In genomic region chr2:226333388-226333787, GRCh38 we compare ENCODE assay signal across 31 cellular contexts.
"Had no signal": no experiment of that assay in that cellular context is flagged by ENCODE, and none has a peak within 500 bp of the region (broad histone marks: within the 10 kb centered on the region; RNA-seq: fewer than 3 reads in every experiment).

No MANE protein-coding gene starts in this region.

- H3K9me3 ChIP-seq: gastrocnemius medialis, left lung, lower lobe of right lung, testis, uterus had no signal

- ATAC-seq: activated CD4-positive, CD25-positive, alpha-beta regulatory T cell treated with anti-CD3 and anti-CD28 coated beads, Interleukin-2, amount 50 U/mL, for 24 hours; activated T-helper 17 cell treated with anti-CD3 and anti-CD28 coated beads, Interleukin-2, amount 50 U/mL, for 72 hours; gastrocnemius medialis; left lung; lower lobe of right lung; natural killer cell; right cardiac atrium had no signal

- H3K4me3 ChIP-seq: coronary artery, dorsolateral prefrontal cortex, gastrocnemius medialis, left lung, lower lobe of right lung, neural progenitor cell, spleen, testis, uterus had no signal

- DNase-seq: activated CD4-positive, alpha-beta memory T cell treated with anti-CD3 and anti-CD28 coated beads for 36 hours; activated CD4-positive, alpha-beta T cell treated with anti-CD3 and anti-CD28 coated beads for 48 hours; activated CD8-positive, alpha-beta memory T cell treated with anti-CD3 and anti-CD28 coated beads, Interleukin-2, amount 50 U/mL, for 48 hours; activated gamma-delta T cell treated with Interleukin-2 at 50 U/mL for 16 hours; activated naive CD4-positive, alpha-beta T cell treated with anti-CD3 and anti-CD28 coated beads, Interleukin-2, amount 50 U/mL, for 16 hours; activated T-cell treated with anti-CD3 and anti-CD28 coated beads, Interleukin-2, amount 50 U/mL, for 24 hours; amniotic stem cell; brain microvascular endothelial cell; dorsolateral prefrontal cortex; effector memory CD4-positive, alpha-beta T cell; erythroblast; gastrocnemius medialis; glutamatergic neuron; left lung; lower lobe of right lung; mesenchymal stem cell; natural killer cell; posterior cingulate gyrus; right cardiac atrium; spleen; stimulated activated naive CD4-positive, alpha-beta T cell treated with Interleukin-2 at 50 U/mL for 16 hours; testis; trophoblast cell; uterus; WERI-Rb-1 had no signal

- H3K27me3 ChIP-seq: brain microvascular endothelial cell, dorsolateral prefrontal cortex, gastrocnemius medialis, left lung, neural progenitor cell, testis, uterus had no signal

- H3K4me1 ChIP-seq: left lung, lower lobe of right lung, neural progenitor cell, spleen, testis had no signal

- H3K27ac ChIP-seq: brain microvascular endothelial cell, coronary artery, dorsolateral prefrontal cortex, gastrocnemius medialis, lower lobe of right lung, neural progenitor cell, testis, uterus, WERI-Rb-1 had no signal

- H3K36me3 ChIP-seq: brain microvascular endothelial cell, gastrocnemius medialis, left lung, lower lobe of right lung, neural progenitor cell, spleen, uterus, WERI-Rb-1 had no signal

- FAIRE-seq: astrocyte, islet of Langerhans had no signal
